ENCODE assay signal across 8 cellular contexts in the genomic region with DNA sequence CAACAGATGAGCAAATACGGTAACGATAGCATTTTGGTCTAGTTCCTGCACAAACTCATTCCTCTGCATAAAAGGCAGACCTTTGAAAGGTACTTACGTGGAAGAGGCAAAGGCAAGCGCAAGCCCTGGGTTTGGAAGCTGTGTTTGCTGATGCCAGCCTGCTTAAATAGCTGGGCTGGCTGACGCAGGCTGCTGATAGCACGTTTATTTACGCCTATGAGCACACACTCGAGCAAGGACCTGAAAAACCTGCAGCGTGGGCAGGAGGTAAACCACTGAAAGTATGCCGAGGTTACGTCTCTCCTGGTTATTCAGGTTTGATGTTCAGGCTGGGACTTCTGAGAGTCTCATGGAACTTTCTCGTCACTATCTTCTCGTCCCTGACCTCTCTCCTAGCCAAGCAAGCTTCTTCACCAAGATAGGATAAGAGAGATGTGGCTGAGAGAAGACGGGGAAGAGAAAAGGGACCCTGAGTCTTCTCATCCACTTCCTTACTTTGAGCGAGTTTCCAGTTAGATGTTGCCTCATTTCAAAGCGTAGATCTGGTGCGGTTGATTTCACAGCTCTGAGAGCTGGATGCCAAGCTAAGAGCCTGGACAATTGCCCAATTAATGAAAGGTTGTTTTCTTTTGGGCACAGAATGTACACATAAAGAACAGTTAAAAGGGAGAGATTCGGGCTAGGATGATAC. TPM values are rescaled to one million over a fixed set of nuclear protein-coding genes. Genes with fewer than 3 reads are reported as not detected.
A peak's percentile ranks its signal among the peaks of the same experiment; 100 is the strongest.
DNase-seq lines count a peak whose midpoint lies in the region; ATAC-seq and TF ChIP-seq lines count a peak whose summit lies in the region.

A gene with protein sequence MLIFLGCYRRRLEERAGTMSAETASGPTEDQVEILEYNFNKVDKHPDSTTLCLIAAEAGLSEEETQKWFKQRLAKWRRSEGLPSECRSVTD (minus strand): TSS at position 139 of the 691 bp plus-strand sequence. CDS start 23,480 bp downstream, outside the sequence.

- no peak for TF ChIP-seq CTCF in RWPE1 (conservative IDR thresholded peaks at IDR 0.05; ENCODE audit: low read depth)

- peak; percentile 23 for DNase-seq in M059J (ENCODE audit: low read depth)
- DNase-seq in activated T-cell treated with anti-CD3 and anti-CD28 coated beads for 24 hours (ENCODE audit: low read depth) = peak; percentile 45
- peak; percentile 21 for DNase-seq in germinal center (ENCODE audit: low spot score)
- DNase-seq in stimulated activated CD4-positive, alpha-beta T cell treated with anti-CD3 and anti-CD28 coated beads, Interleukin-12 subunit alpha, Interleukin-12 subunit beta, amount 100 ng/mL, for 48 hours (ENCODE audit: low read depth in 2 of 3, low spot score in 1 of 3) = peak; percentile 57 to 70 (median 65)
- no peak for DNase-seq in NCI-H2227 treated with DMSO at 0.1 percent for 48 hours (lab: John Stamatoyannopoulos, UW)
- DNase-seq in ecto neural progenitor cell (ENCODE audit: low spot score) = no peak
- no peak for DNase-seq in RWPE1 (ENCODE audit: low spot score)

- ATAC-seq in GM19372 (IDR thresholded peaks at IDR 0.05; ENCODE audit: low read depth, unreplicated experiment) = peak; percentile 89

- CTCF ChIA-PET in RWPE1 (lab: Yijun Ruan, JAX) = no interaction called here

- POLR2A ChIA-PET in RWPE1 (lab: Yijun Ruan, JAX; ENCODE audit: low non-redundant PET) = no interaction called here

- H3K27ac ChIP-seq in RWPE1 = no peak within 1 kb of the TSS

RNA-seq across cellular contexts. Expression of the gene that starts here (rescaled TPM):
- total RNA-seq in M059J (2014; rRNA removed; shearing (Covaris generic)) = 4.3 and 5.6 TPM in 2 replicates

Comparison
In these comparisons a context has a peak if more than half of its experiments do, and no peak if none do; other contexts are left out.
1. DNase-seq: peak in M059J (single experiment), activated T-cell treated with anti-CD3 and anti-CD28 coated beads for 24 hours (single experiment), germinal center (single experiment) and stimulated activated CD4-positive, alpha-beta T cell treated with anti-CD3 and anti-CD28 coated beads, Interleukin-12 subunit alpha, Interleukin-12 subunit beta, amount 100 ng/mL, for 48 hours (3 of 3); none in NCI-H2227 treated with DMSO at 0.1 percent for 48 hours (single experiment), ecto neural progenitor cell (single experiment) and RWPE1 (single experiment).